Comparison of ENCODE assay signal across 7 cellular contexts in the genomic region with DNA sequence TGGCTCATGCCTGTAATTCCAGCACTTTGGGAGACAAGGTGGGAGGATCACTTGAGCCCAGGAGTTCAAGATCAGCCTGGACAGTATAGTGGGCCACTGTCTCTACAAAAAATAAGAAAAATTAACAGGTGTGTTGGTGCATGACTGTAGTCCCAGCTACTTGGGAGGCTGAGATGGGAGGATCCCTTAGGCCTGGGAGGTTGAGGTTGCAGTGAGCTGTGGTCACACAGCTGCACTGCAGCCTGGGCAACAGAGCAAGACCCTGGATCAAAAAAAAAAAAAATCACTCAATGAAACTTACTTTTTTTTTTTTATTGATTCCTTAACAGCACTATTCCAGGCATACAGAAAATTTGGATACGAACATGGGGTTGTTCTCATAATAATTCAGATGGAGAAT.
"Had no signal": no experiment of that assay in that cellular context is flagged by ENCODE, and none has a peak within 500 bp of the region (broad histone marks: within the 10 kb centered on the region; RNA-seq: fewer than 3 reads in every experiment).

No MANE protein-coding gene starts in this region.

- H3K9ac ChIP-seq: KMS-11 had no signal

- H3K9me3 Mint-ChIP-seq: IgD-negative memory B cell had no signal

- FAIRE-seq: HTR-8/SVneo had no signal

- H3K27ac ChIP-seq: HL-60, KMS-11 had no signal

- H3K4me2 ChIP-seq: KMS-11 had no signal

- H3K27ac Mint-ChIP-seq: IgD-negative memory B cell had no signal

- H3K27me3 Mint-ChIP-seq: IgD-negative memory B cell had no signal

- H3K4me3 Mint-ChIP-seq: IgD-negative memory B cell had no signal

- DNase-seq: IMR-90, KBM-7, KG1 had no signal
